2 cellular contexts compared by ENCODE assay signal in genomic region chr17:27829888-27830287, GRCh38. TPM values are rescaled to one million over a fixed set of nuclear protein-coding genes. Genes with fewer than 3 reads are reported as not detected.
"Had no signal": no experiment of that assay in that cellular context is flagged by ENCODE, and none has a peak within 500 bp of the region (broad histone marks: within the 10 kb centered on the region; RNA-seq: fewer than 3 reads in every experiment).

No MANE protein-coding gene starts in this region.

RNA-seq across cellular contexts. Expression of gene NOS2, which starts 29.6 kb away (rescaled TPM):
- total RNA-seq: ascending aorta had no signal
- polyA plus RNA-seq: naive thymus-derived CD4-positive, alpha-beta T cell had no signal
